Comparison of ENCODE assay signal across 1 cellular context in genomic region chr14:76734501-76734900, GRCh38. TPM values are rescaled to one million over a fixed set of nuclear protein-coding genes. Genes with fewer than 3 reads are reported as not detected.
"Had no signal": no experiment of that assay in that cellular context is flagged by ENCODE, and none has a peak within 500 bp of the region (broad histone marks: within the 10 kb centered on the region; RNA-seq: fewer than 3 reads in every experiment).

No MANE protein-coding gene starts in this region.

RNA-seq across cellular contexts. Expression of gene VASH1, which starts 26.8 kb away (rescaled TPM):
- total RNA-seq: bronchial epithelial cell had no signal
